Comparison of ENCODE assay signal across 27 cellular contexts in genomic region chr1:176779655-176780328, GRCh38.
"Had no signal": no experiment of that assay in that cellular context is flagged by ENCODE, and none has a peak within 500 bp of the region (broad histone marks: within the 10 kb centered on the region; RNA-seq: fewer than 3 reads in every experiment).

No MANE protein-coding gene starts in this region.

- H3K27ac ChIP-seq: esophagus squamous epithelium, lower lobe of right lung, neutrophil, parathyroid adenoma, psoas muscle, sigmoid colon, testis, tibial artery had no signal

- H2AFZ ChIP-seq: parathyroid adenoma had no signal

- DNase-seq: cerebellar nuclear complex; cortex of kidney; erythroblast; esophagus squamous epithelium; left ventricle myocardium superior; lower lobe of right lung; mucosa of descending colon; naive B cell; psoas muscle; right cardiac atrium; sigmoid colon; stimulated activated CD4-positive, alpha-beta T cell treated with anti-CD3 and anti-CD28 coated beads, Interleukin-2, amount 100 ng/mL, for 24 hours; stimulated activated CD4-positive, alpha-beta T cell treated with anti-CD3 and anti-CD28 coated beads, Interleukin-4, amount 100 ng/mL, for 24 hours; stimulated activated naive CD4-positive, alpha-beta T cell treated with Interleukin-2 at 50 U/mL for 16 hours; substantia nigra; testis; tibial artery had no signal

- H3K27me3 Mint-ChIP-seq: type B pancreatic cell had no signal

- H3K4me3 ChIP-seq: esophagus squamous epithelium, lower lobe of right lung, mucosa of descending colon, psoas muscle, sigmoid colon, testis, tibial artery had no signal

- H3K27ac Mint-ChIP-seq: mesothelial cell of epicardium; natural killer cell treated with Interleukin-12 subunit alpha and Interleukin-12 subunit beta and Interleukin-15 and Interleukin-18, amount 100 ng/mL, for 72 hours; stimulated activated effector memory CD8-positive, alpha-beta T cell treated with anti-CD3 and anti-CD28 coated beads, Interleukin-12 subunit alpha, Interleukin-12 subunit beta, amount 100 ng/mL, for 72 hours had no signal

- H3K9me3 ChIP-seq: esophagus squamous epithelium, lower lobe of right lung, mucosa of descending colon, neutrophil, psoas muscle, sigmoid colon, testis, tibial artery had no signal

- H3K4me1 Mint-ChIP-seq: naive B cell; stimulated activated effector memory CD8-positive, alpha-beta T cell treated with anti-CD3 and anti-CD28 coated beads, Interleukin-12 subunit alpha, Interleukin-12 subunit beta, amount 100 ng/mL, for 72 hours had no signal

- H3K27me3 ChIP-seq: esophagus squamous epithelium, neutrophil, sigmoid colon, testis, tibial artery had no signal

- H3K36me3 ChIP-seq: esophagus squamous epithelium, lower lobe of right lung, neutrophil, sigmoid colon, tibial artery had no signal

- ATAC-seq: left ventricle myocardium superior; lower lobe of right lung; mucosa of descending colon; natural killer cell treated with Interleukin-12 subunit alpha and Interleukin-12 subunit beta and Interleukin-15 and Interleukin-18, amount 100 ng/mL, for 72 hours; psoas muscle; right cardiac atrium; stimulated activated effector memory CD8-positive, alpha-beta T cell treated with anti-CD3 and anti-CD28 coated beads, Interleukin-12 subunit alpha, Interleukin-12 subunit beta, amount 100 ng/mL, for 72 hours had no signal

- H3K9ac ChIP-seq: parathyroid adenoma had no signal

- H3K36me3 Mint-ChIP-seq: mesothelial cell of epicardium; naive B cell; natural killer cell treated with Interleukin-12 subunit alpha and Interleukin-12 subunit beta and Interleukin-15 and Interleukin-18, amount 100 ng/mL, for 72 hours; stimulated activated effector memory CD8-positive, alpha-beta T cell treated with anti-CD3 and anti-CD28 coated beads, Interleukin-12 subunit alpha, Interleukin-12 subunit beta, amount 100 ng/mL, for 72 hours; type B pancreatic cell had no signal

- H3K4me3 Mint-ChIP-seq: mesothelial cell of epicardium; naive B cell; natural killer cell treated with Interleukin-12 subunit alpha and Interleukin-12 subunit beta and Interleukin-15 and Interleukin-18, amount 100 ng/mL, for 72 hours; neural crest cell; stimulated activated effector memory CD8-positive, alpha-beta T cell treated with anti-CD3 and anti-CD28 coated beads, Interleukin-12 subunit alpha, Interleukin-12 subunit beta, amount 100 ng/mL, for 72 hours; type B pancreatic cell had no signal

- H3K9me3 Mint-ChIP-seq: mesothelial cell of epicardium, neural crest cell, type B pancreatic cell had no signal

- H3K4me1 ChIP-seq: esophagus squamous epithelium, lower lobe of right lung, parathyroid adenoma, psoas muscle, testis, tibial artery had no signal

- H3K79me2 ChIP-seq: parathyroid adenoma had no signal

- FAIRE-seq: endothelial cell of umbilical vein, frontal cortex, keratinocyte had no signal
